8 cellular contexts compared by ENCODE assay signal in genomic region chr17:75012320-75013076, GRCh38.
DNase-seq lines count a peak whose midpoint lies in the region; ATAC-seq and TF ChIP-seq lines count a peak whose summit lies in the region.

MRPL58 (plus strand) TSS chr17:75012670; CDS start chr17:75012687, 17 bp downstream.

- ATAC-seq in GM18498 (IDR thresholded peaks at IDR 0.05; ENCODE audit: unreplicated experiment) (peak; percentile 95), HG02852 (IDR thresholded peaks at IDR 0.05; ENCODE audit: unreplicated experiment) (peak; percentile 82)

- peak; percentile 57 for TF ChIP-seq CTCF in astrocyte of the cerebellum (IDR thresholded peaks at IDR 0.05; ENCODE audit: low read depth, low read length, missing control alignments)
- peak; percentile 57 for TF ChIP-seq CTCF in retinal pigment epithelial cell (conservative IDR thresholded peaks at IDR 0.05; ENCODE audit: low read depth, low read length)

- H3K4me3 ChIP-seq in astrocyte of the cerebellum (ENCODE audit: low read depth, low read length): peak within 1 kb of the TSS; percentile 82
- peak within 1 kb of the TSS; percentile 73 for H3K4me3 ChIP-seq in retinal pigment epithelial cell (ENCODE audit: low read length)

- peak; percentile 51 for DNase-seq in NCI-H146 treated with DMSO at 0.1 percent for 48 hours (lab: John Stamatoyannopoulos, UW; ENCODE audit: unreplicated experiment)
- DNase-seq in T-helper 22 cell (ENCODE audit: low read depth): peak; percentile 53
- peak; percentile 54 for DNase-seq in astrocyte of the cerebellum (ENCODE audit: low read depth)
- DNase-seq in hippocampal formation (lab: John Stamatoyannopoulos, UW): peak; percentile 79 to 80
- DNase-seq in retinal pigment epithelial cell (ENCODE audit: low read depth): no peak
- no peak for DNase-seq in OCI-M2 (lab: John Stamatoyannopoulos, UW; ENCODE audit: unreplicated experiment)

- in situ Hi-C loops in astrocyte of the cerebellum (cut with HindIII; ENCODE audit: low sequenced_read_pairs): no loop called here

Comparison
In these comparisons a context has a peak if more than half of its experiments do, and no peak if none do; other contexts are left out.
1. DNase-seq: peak in NCI-H146 treated with DMSO at 0.1 percent for 48 hours (single experiment), T-helper 22 cell (single experiment), astrocyte of the cerebellum (single experiment) and hippocampal formation (2 of 2); none in retinal pigment epithelial cell (single experiment) and OCI-M2 (single experiment).